ENCODE assay signal across 16 cellular contexts in genomic region chr2:112174383-112174782, GRCh38. TPM values are rescaled to one million over a fixed set of nuclear protein-coding genes. Genes with fewer than 3 reads are reported as not detected.
"Had no signal": no experiment of that assay in that cellular context is flagged by ENCODE, and none has a peak within 500 bp of the region (broad histone marks: within the 10 kb centered on the region; RNA-seq: fewer than 3 reads in every experiment).

No MANE protein-coding gene starts in this region.

- H3K27me3 Mint-ChIP-seq: activated naive CD4-positive, alpha-beta T cell treated with anti-CD3 and anti-CD28 coated beads, Interleukin-2, amount 50 U/mL, for 24 hours had no signal

- H2AFZ ChIP-seq: neural progenitor cell had no signal

- H3K4me3 Mint-ChIP-seq: effector memory CD8-positive, alpha-beta T cell; immature natural killer cell; mesothelial cell of epicardium; neural progenitor cell; stimulated activated effector memory CD8-positive, alpha-beta T cell treated with anti-CD3 and anti-CD28 coated beads, Interleukin-12 subunit alpha, Interleukin-12 subunit beta, amount 100 ng/mL, for 72 hours had no signal

- ATAC-seq: effector memory CD8-positive, alpha-beta T cell; foreskin keratinocyte; left cardiac atrium; lower lobe of right lung; stimulated activated effector memory CD8-positive, alpha-beta T cell treated with anti-CD3 and anti-CD28 coated beads, Interleukin-12 subunit alpha, Interleukin-12 subunit beta, amount 100 ng/mL, for 72 hours had no signal

- H3K4me2 ChIP-seq: neural progenitor cell had no signal

- FAIRE-seq: urothelium cell line had no signal

- H3K27ac ChIP-seq: adrenal gland, foreskin keratinocyte, lower lobe of right lung, neural progenitor cell, sigmoid colon, VCaP had no signal

- H3K4me1 Mint-ChIP-seq: stimulated activated effector memory CD8-positive, alpha-beta T cell treated with anti-CD3 and anti-CD28 coated beads, Interleukin-12 subunit alpha, Interleukin-12 subunit beta, amount 100 ng/mL, for 72 hours had no signal

- H3K4me3 ChIP-seq: adrenal gland, lower lobe of right lung, neural progenitor cell, sigmoid colon had no signal

- DNase-seq: adrenal gland; dermis blood vessel endothelial cell; effector memory CD8-positive, alpha-beta T cell; foreskin keratinocyte; immature natural killer cell; left cardiac atrium; lower lobe of right lung; sigmoid colon; stimulated activated CD4-positive, alpha-beta T cell treated with anti-CD3 and anti-CD28 coated beads, Interleukin-12 subunit alpha, Interleukin-12 subunit beta, amount 100 ng/mL, for 4 hours; stimulated activated CD4-positive, alpha-beta T cell treated with anti-CD3 and anti-CD28 coated beads, Interleukin-2, amount 100 ng/mL, for 24 hours had no signal

- H3K27ac Mint-ChIP-seq: effector memory CD8-positive, alpha-beta T cell; immature natural killer cell; mesothelial cell of epicardium; neural progenitor cell; stimulated activated effector memory CD8-positive, alpha-beta T cell treated with anti-CD3 and anti-CD28 coated beads, Interleukin-12 subunit alpha, Interleukin-12 subunit beta, amount 100 ng/mL, for 72 hours had no signal

- H3K27me3 ChIP-seq: neural progenitor cell, sigmoid colon had no signal

- H3K36me3 ChIP-seq: adrenal gland, lower lobe of right lung, neural progenitor cell, sigmoid colon had no signal

- H3K4me1 ChIP-seq: adrenal gland, foreskin keratinocyte, lower lobe of right lung, neural progenitor cell, sigmoid colon had no signal

- H3K9me3 Mint-ChIP-seq: activated naive CD4-positive, alpha-beta T cell treated with anti-CD3 and anti-CD28 coated beads, Interleukin-2, amount 50 U/mL, for 24 hours; effector memory CD8-positive, alpha-beta T cell; stimulated activated effector memory CD8-positive, alpha-beta T cell treated with anti-CD3 and anti-CD28 coated beads, Interleukin-12 subunit alpha, Interleukin-12 subunit beta, amount 100 ng/mL, for 72 hours had no signal

- H3K36me3 Mint-ChIP-seq: activated naive CD4-positive, alpha-beta T cell treated with anti-CD3 and anti-CD28 coated beads, Interleukin-2, amount 50 U/mL, for 24 hours; mesothelial cell of epicardium; stimulated activated effector memory CD8-positive, alpha-beta T cell treated with anti-CD3 and anti-CD28 coated beads, Interleukin-12 subunit alpha, Interleukin-12 subunit beta, amount 100 ng/mL, for 72 hours had no signal

- H3K9ac ChIP-seq: neural progenitor cell had no signal

- H3K9me3 ChIP-seq: adrenal gland, lower lobe of right lung, sigmoid colon had no signal

RNA-seq across cellular contexts. Expression of gene FBLN7, which starts 36.2 kb away (rescaled TPM):
- polyA plus RNA-seq: immature natural killer cell had no signal
